24 cellular contexts compared by ENCODE assay signal in genomic region chr17:37691807-37692206, GRCh38. TPM values are rescaled to one million over a fixed set of nuclear protein-coding genes. Genes with fewer than 3 reads are reported as not detected.
DNase-seq lines count a peak whose midpoint lies in the region; ATAC-seq and TF ChIP-seq lines count a peak whose summit lies in the region.
"Had no signal": no experiment of that assay in that cellular context is flagged by ENCODE, and none has a peak within 500 bp of the region (broad histone marks: within the 10 kb centered on the region; RNA-seq: fewer than 3 reads in every experiment).

No MANE protein-coding gene starts in this region.

- no peaks in the 10 kb centered on the region for H3K9me2 ChIP-seq in hepatocyte (replicated peaks; ENCODE audit: insufficient read depth)

- peak overlapping the region; percentile 34 for H3K27ac Mint-ChIP-seq in activated naive CD8-positive, alpha-beta T cell treated with anti-CD3 and anti-CD28 coated beads, Interleukin-2, amount 10 ng/mL, durations not matched to agents 7 days and 5 days
- H3K27ac Mint-ChIP-seq in activated naive CD8-positive, alpha-beta T cell treated with anti-CD3 and anti-CD28 coated beads for 36 hours, result no peak overlapping the region
- no peak overlapping the region for H3K27ac Mint-ChIP-seq in activated naive CD8-positive, alpha-beta T cell treated with anti-CD3 and anti-CD28 coated beads, Interleukin-2, amount 50 U/mL, for 24 hours
- H3K27ac Mint-ChIP-seq in neural progenitor cell, result no peak overlapping the region
- H3K27ac Mint-ChIP-seq: CD14-positive monocyte, H9, HFFc6 had no signal

- H3K9ac ChIP-seq in neural progenitor cell, result no peak overlapping the region

- no peak for ATAC-seq in activated naive CD8-positive, alpha-beta T cell treated with anti-CD3 and anti-CD28 coated beads, Interleukin-2, amount 10 ng/mL, durations not matched to agents 7 days and 5 days (ENCODE audit: low read depth)
- ATAC-seq in activated naive CD8-positive, alpha-beta T cell treated with anti-CD3 and anti-CD28 coated beads, Interleukin-2, amount 50 U/mL, for 24 hours, result peak; percentile 33
- ATAC-seq in GM19463 (IDR thresholded peaks at IDR 0.05; ENCODE audit: unreplicated experiment), result no peak
- ATAC-seq: Panc1, SK-N-SH treated with all-trans-retinoic acid at 6 μM for 48 hours had no signal

- H3K79me2 ChIP-seq in hepatocyte, result no peaks in the 10 kb centered on the region
- H3K79me2 ChIP-seq in neural progenitor cell (ENCODE audit: low read depth), result no peaks in the 10 kb centered on the region

- TF ChIP-seq CTCF in hepatocyte (IDR thresholded peaks at IDR 0.05; ENCODE audit: poor library complexity), result no peak
- TF ChIP-seq CTCF in neural progenitor cell (IDR thresholded peaks at IDR 0.05), result no peak

- 79% methylated on average over 6 of the region's 6 CpGs for WGBS in hepatocyte (ENCODE audit: low lambda C conversion rate, missing lambda C conversion rate)

- H3K9me3 ChIP-seq in hepatocyte (ENCODE audit: low read depth) (no peaks in the 10 kb centered on the region), neural progenitor cell (ENCODE audit: low read depth) (no peaks in the 10 kb centered on the region)

- H3K9me3 Mint-ChIP-seq in activated naive CD8-positive, alpha-beta T cell treated with anti-CD3 and anti-CD28 coated beads, Interleukin-2, amount 10 ng/mL, durations not matched to agents 7 days and 5 days, result peaks cover 1% of the 10 kb centered on the region
- H3K9me3 Mint-ChIP-seq in activated naive CD8-positive, alpha-beta T cell treated with anti-CD3 and anti-CD28 coated beads for 36 hours, result peaks cover 4% of the 10 kb centered on the region
- no peaks in the 10 kb centered on the region for H3K9me3 Mint-ChIP-seq in activated naive CD8-positive, alpha-beta T cell treated with anti-CD3 and anti-CD28 coated beads, Interleukin-2, amount 50 U/mL, for 24 hours
- peaks cover 8% of the 10 kb centered on the region for H3K9me3 Mint-ChIP-seq in neural progenitor cell
- H3K9me3 Mint-ChIP-seq: CD14-positive monocyte, HFFc6 had no signal

- H2AFZ ChIP-seq in hepatocyte (no peak overlapping the region), neural progenitor cell (replicated peaks) (no peak overlapping the region)

- H3K4me1 ChIP-seq in hepatocyte (ENCODE audit: insufficient read depth) (peaks cover 27% of the 10 kb centered on the region), neural progenitor cell (no peaks in the 10 kb centered on the region)

- no peaks in the 10 kb centered on the region for H3K36me3 Mint-ChIP-seq in activated naive CD8-positive, alpha-beta T cell treated with anti-CD3 and anti-CD28 coated beads, Interleukin-2, amount 10 ng/mL, durations not matched to agents 7 days and 5 days
- no peaks in the 10 kb centered on the region for H3K36me3 Mint-ChIP-seq in activated naive CD8-positive, alpha-beta T cell treated with anti-CD3 and anti-CD28 coated beads for 36 hours
- no peaks in the 10 kb centered on the region for H3K36me3 Mint-ChIP-seq in activated naive CD8-positive, alpha-beta T cell treated with anti-CD3 and anti-CD28 coated beads, Interleukin-2, amount 50 U/mL, for 24 hours (ENCODE audit: low read depth)
- no peaks in the 10 kb centered on the region for H3K36me3 Mint-ChIP-seq in neural progenitor cell
- H3K36me3 Mint-ChIP-seq: CD14-positive monocyte had no signal

- no peak overlapping the region for H3K4me3 Mint-ChIP-seq in activated naive CD8-positive, alpha-beta T cell treated with anti-CD3 and anti-CD28 coated beads, Interleukin-2, amount 10 ng/mL, durations not matched to agents 7 days and 5 days
- no peak overlapping the region for H3K4me3 Mint-ChIP-seq in activated naive CD8-positive, alpha-beta T cell treated with anti-CD3 and anti-CD28 coated beads for 36 hours
- H3K4me3 Mint-ChIP-seq in activated naive CD8-positive, alpha-beta T cell treated with anti-CD3 and anti-CD28 coated beads, Interleukin-2, amount 50 U/mL, for 24 hours, result no peak overlapping the region
- no peak overlapping the region for H3K4me3 Mint-ChIP-seq in neural progenitor cell
- H3K4me3 Mint-ChIP-seq: CD14-positive monocyte, H9, HFFc6 had no signal

- no peak for DNase-seq in activated naive CD8-positive, alpha-beta T cell treated with anti-CD3 and anti-CD28 coated beads, Interleukin-2, amount 10 ng/mL, durations not matched to agents 7 days and 5 days
- no peak for DNase-seq in activated naive CD8-positive, alpha-beta T cell treated with anti-CD3 and anti-CD28 coated beads for 36 hours
- DNase-seq in activated naive CD8-positive, alpha-beta T cell treated with anti-CD3 and anti-CD28 coated beads, Interleukin-2, amount 50 U/mL, for 24 hours, result no peak
- DNase-seq in hepatocyte (ENCODE audit: low spot score), result no peak
- DNase-seq in neural progenitor cell (ENCODE audit: low spot score), result no peak
- DNase-seq in amygdala (lab: John Stamatoyannopoulos, UW), result no peak
- DNase-seq: AML-193, DMS53, H9, HFFc6, MM.1S, NCI-H1048, NCI-H1417 treated with DMSO at 0.1 percent for 48 hours, NCI-H187 treated with DMSO at 0.1 percent for 48 hours, NCI-H2107, NCI-H446 treated with DMSO at 0.1 percent for 48 hours, NCI-H748 treated with DMSO at 0.1 percent for 48 hours had no signal

- H3K36me3 ChIP-seq in hepatocyte (replicated peaks; ENCODE audit: insufficient read depth, low read depth), result no peaks in the 10 kb centered on the region
- no peaks in the 10 kb centered on the region for H3K36me3 ChIP-seq in neural progenitor cell

- H3K4me3 ChIP-seq in hepatocyte (no peak overlapping the region), neural progenitor cell (no peak overlapping the region)

- no peaks in the 10 kb centered on the region for H3F3A ChIP-seq in neural progenitor cell (ENCODE audit: low read depth)

- H4K20me1 ChIP-seq in hepatocyte (ENCODE audit: insufficient read depth, poor library complexity, severe bottlenecking), result no peaks in the 10 kb centered on the region
- H4K20me1 ChIP-seq in neural progenitor cell (ENCODE audit: low read depth), result no peaks in the 10 kb centered on the region

- H3K27me3 ChIP-seq in hepatocyte (no peaks in the 10 kb centered on the region), neural progenitor cell (no peaks in the 10 kb centered on the region)

- peak overlapping the region; percentile 66 for H3K27ac ChIP-seq in hepatocyte
- no peak overlapping the region for H3K27ac ChIP-seq in neural progenitor cell

- peaks cover 4% of the 10 kb centered on the region for H3K27me3 Mint-ChIP-seq in activated naive CD8-positive, alpha-beta T cell treated with anti-CD3 and anti-CD28 coated beads, Interleukin-2, amount 10 ng/mL, durations not matched to agents 7 days and 5 days
- H3K27me3 Mint-ChIP-seq in activated naive CD8-positive, alpha-beta T cell treated with anti-CD3 and anti-CD28 coated beads for 36 hours, result peaks cover 3% of the 10 kb centered on the region
- H3K27me3 Mint-ChIP-seq in activated naive CD8-positive, alpha-beta T cell treated with anti-CD3 and anti-CD28 coated beads, Interleukin-2, amount 50 U/mL, for 24 hours, result peaks cover 7% of the 10 kb centered on the region
- peaks cover 12% of the 10 kb centered on the region for H3K27me3 Mint-ChIP-seq in neural progenitor cell (ENCODE audit: insufficient read depth, low read depth)

- POLR2A ChIA-PET in activated naive CD8-positive, alpha-beta T cell treated with anti-CD3 and anti-CD28 coated beads, Interleukin-2, amount 10 ng/mL, durations not matched to agents 7 days and 5 days (lab: Charles Lee), result no interaction called here

- peaks cover 6% of the 10 kb centered on the region for H3K4me1 Mint-ChIP-seq in activated naive CD8-positive, alpha-beta T cell treated with anti-CD3 and anti-CD28 coated beads, Interleukin-2, amount 10 ng/mL, durations not matched to agents 7 days and 5 days
- H3K4me1 Mint-ChIP-seq in activated naive CD8-positive, alpha-beta T cell treated with anti-CD3 and anti-CD28 coated beads for 36 hours, result peaks cover 2% of the 10 kb centered on the region
- peaks cover 5% of the 10 kb centered on the region for H3K4me1 Mint-ChIP-seq in activated naive CD8-positive, alpha-beta T cell treated with anti-CD3 and anti-CD28 coated beads, Interleukin-2, amount 50 U/mL, for 24 hours
- H3K4me1 Mint-ChIP-seq in neural progenitor cell, result peaks cover 26% of the 10 kb centered on the region

- H3K4me2 ChIP-seq in hepatocyte (no peak overlapping the region), neural progenitor cell (no peak overlapping the region)

RNA-seq across cellular contexts. Expression of gene DDX52, which starts 48.6 kb away (rescaled TPM):
- total RNA-seq in activated naive CD8-positive, alpha-beta T cell treated with anti-CD3 and anti-CD28 coated beads, Interleukin-2, amount 10 ng/mL, durations not matched to agents 7 days and 5 days, result 10 to 100 TPM; 22.7 to 29.6 TPM
- 10 to 100 TPM; 38.6 to 41.0 TPM for total RNA-seq in activated naive CD8-positive, alpha-beta T cell treated with anti-CD3 and anti-CD28 coated beads for 36 hours
- total RNA-seq in hepatocyte (44.0 and 45.7 TPM in 2 replicates), neural progenitor cell (ENCODE audit: low replicate concordance) (43.5 and 55.3 TPM in 2 replicates)
- 28.8 and 31.0 TPM in 2 replicates for polyA plus RNA-seq in hepatocyte

RNA-seq across cellular contexts. Expression of gene HNF1B, which starts 53.1 kb away (rescaled TPM):
- under 1 TPM in 1 of 2 experiments, not detected in 1; 0.30 TPM for total RNA-seq in activated naive CD8-positive, alpha-beta T cell treated with anti-CD3 and anti-CD28 coated beads, Interleukin-2, amount 10 ng/mL, durations not matched to agents 7 days and 5 days
- total RNA-seq in activated naive CD8-positive, alpha-beta T cell treated with anti-CD3 and anti-CD28 coated beads for 36 hours, result 1 to 10 TPM; 2.3 to 3.2 TPM
- total RNA-seq in hepatocyte (5.7 and 8.8 TPM in 2 replicates), neural progenitor cell (ENCODE audit: low replicate concordance) (0.15 TPM in 1 of 2 replicates, not detected in the other)
- polyA plus RNA-seq in hepatocyte, result 18.2 and 19.6 TPM in 2 replicates
- total RNA-seq: A172, H9, HFFc6, LHCN-M2 had no signal
- polyA plus RNA-seq: AG04450, CD14-positive monocyte had no signal
